ENCODE assay signal across 21 cellular contexts in genomic region chr22:23909258-23909898, GRCh38. TPM values are rescaled to one million over a fixed set of nuclear protein-coding genes. Genes with fewer than 3 reads are reported as not detected.
A peak's percentile ranks its signal among the peaks of the same experiment; 100 is the strongest.
DNase-seq lines count a peak whose midpoint lies in the region; ATAC-seq, FAIRE-seq and TF ChIP-seq lines count a peak whose summit lies in the region.
"Had no signal": no experiment of that assay in that cellular context is flagged by ENCODE, and none has a peak within 500 bp of the region (broad histone marks: within the 10 kb centered on the region; RNA-seq: fewer than 3 reads in every experiment).

No MANE protein-coding gene starts in this region.

- H3K27ac ChIP-seq in coronary artery (peak overlapping the region; percentile 20 to 27), esophagus squamous epithelium (peak overlapping the region in 2 of 4 donors; percentile 33 to 49)
- H3K27ac ChIP-seq: psoas muscle, suprapubic skin had no signal

- WGBS in esophagus squamous epithelium, 2 donors = 61 to 68% methylated on average over 6 of the region's 6 CpGs

- FAIRE-seq in urothelium cell line (lab: Jason Lieb, UNC) = peak; percentile 42
- FAIRE-seq: colon had no signal

- H3K9me3 ChIP-seq in esophagus squamous epithelium = no peaks in the 10 kb centered on the region
- H3K9me3 ChIP-seq: psoas muscle, suprapubic skin had no signal

- ATAC-seq in activated CD8-positive, alpha-beta memory T cell treated with anti-CD3 and anti-CD28 coated beads, Interleukin-2, amount 10 ng/mL, durations not matched to agents 7 days and 5 days = no peak
- ATAC-seq in HG02970 (IDR thresholded peaks at IDR 0.05; ENCODE audit: low FRiP score, unreplicated experiment) = no peak
- ATAC-seq: natural killer cell, psoas muscle, T-cell had no signal

- no peaks in the 10 kb centered on the region for H3K27me3 Mint-ChIP-seq in activated CD8-positive, alpha-beta memory T cell treated with anti-CD3 and anti-CD28 coated beads, Interleukin-2, amount 10 ng/mL, durations not matched to agents 7 days and 5 days
- H3K27me3 Mint-ChIP-seq in mesothelial cell of epicardium (ENCODE audit: low read depth) = no peaks in the 10 kb centered on the region
- H3K27me3 Mint-ChIP-seq in activated T-cell treated with anti-CD3 and anti-CD28 coated beads, Interleukin-2, amount 50 U/mL, for 24 hours = no peaks in the 10 kb centered on the region

- CTCF ChIA-PET in activated CD8-positive, alpha-beta memory T cell treated with anti-CD3 and anti-CD28 coated beads, Interleukin-2, amount 10 ng/mL, durations not matched to agents 7 days and 5 days (lab: Charles Lee) = interaction anchor here (0.6 to 6.5 kb wide), 3 partner anchors 16 to 379 kb away, joined by 3 to 37 read pairs (median 3); partner anchors contain the start of gene MIF

- H3K4me1 ChIP-seq in esophagus squamous epithelium = peaks cover 5 to 27% (median 8%) of the 10 kb centered on the region in 3 donors
- H3K4me1 ChIP-seq: psoas muscle had no signal

- no peaks in the 10 kb centered on the region for H3K36me3 ChIP-seq in esophagus squamous epithelium
- H3K36me3 ChIP-seq: suprapubic skin had no signal

- H3K27ac Mint-ChIP-seq in activated CD8-positive, alpha-beta memory T cell treated with anti-CD3 and anti-CD28 coated beads, Interleukin-2, amount 10 ng/mL, durations not matched to agents 7 days and 5 days = no peak overlapping the region
- H3K27ac Mint-ChIP-seq in mesothelial cell of epicardium = peak overlapping the region; percentile 90
- H3K27ac Mint-ChIP-seq in activated T-cell treated with anti-CD3 and anti-CD28 coated beads, Interleukin-2, amount 50 U/mL, for 24 hours = no peak overlapping the region
- H3K27ac Mint-ChIP-seq: natural killer cell, T-cell had no signal

- H3K4me3 Mint-ChIP-seq in activated CD8-positive, alpha-beta memory T cell treated with anti-CD3 and anti-CD28 coated beads, Interleukin-2, amount 10 ng/mL, durations not matched to agents 7 days and 5 days = no peak overlapping the region
- peak overlapping the region; percentile 25 for H3K4me3 Mint-ChIP-seq in mesothelial cell of epicardium
- H3K4me3 Mint-ChIP-seq in activated T-cell treated with anti-CD3 and anti-CD28 coated beads, Interleukin-2, amount 50 U/mL, for 24 hours = no peak overlapping the region
- H3K4me3 Mint-ChIP-seq: natural killer cell, T-cell had no signal

- H3K27me3 ChIP-seq in esophagus squamous epithelium = no peaks in the 10 kb centered on the region
- H3K27me3 ChIP-seq: suprapubic skin had no signal

- intact Hi-C loops in esophagus squamous epithelium (cut with DNase I) = no loop called here

- H3K4me3 ChIP-seq in coronary artery (peak overlapping the region; percentile 29), esophagus squamous epithelium (no peak overlapping the region)
- H3K4me3 ChIP-seq: psoas muscle, suprapubic skin had no signal

- no peaks in the 10 kb centered on the region for H3K9me3 Mint-ChIP-seq in activated CD8-positive, alpha-beta memory T cell treated with anti-CD3 and anti-CD28 coated beads, Interleukin-2, amount 10 ng/mL, durations not matched to agents 7 days and 5 days (ENCODE audit: low read depth)
- H3K9me3 Mint-ChIP-seq in mesothelial cell of epicardium = no peaks in the 10 kb centered on the region
- no peaks in the 10 kb centered on the region for H3K9me3 Mint-ChIP-seq in activated T-cell treated with anti-CD3 and anti-CD28 coated beads, Interleukin-2, amount 50 U/mL, for 24 hours
- H3K9me3 Mint-ChIP-seq: natural killer cell, T-cell had no signal

- no peak for TF ChIP-seq CTCF in coronary artery (IDR thresholded peaks at IDR 0.05)
- no peak for TF ChIP-seq CTCF in mesothelial cell of epicardium (IDR thresholded peaks at IDR 0.05; ENCODE audit: unreplicated experiment)
- TF ChIP-seq CTCF in esophagus squamous epithelium (IDR thresholded peaks at IDR 0.05) = no peak

- no peak for TF ChIP-seq POLR2A in esophagus squamous epithelium (IDR thresholded peaks at IDR 0.05)

- peaks cover 3% of the 10 kb centered on the region for H3K36me3 Mint-ChIP-seq in activated CD8-positive, alpha-beta memory T cell treated with anti-CD3 and anti-CD28 coated beads, Interleukin-2, amount 10 ng/mL, durations not matched to agents 7 days and 5 days
- peaks cover 4% of the 10 kb centered on the region for H3K36me3 Mint-ChIP-seq in mesothelial cell of epicardium
- H3K36me3 Mint-ChIP-seq in activated T-cell treated with anti-CD3 and anti-CD28 coated beads, Interleukin-2, amount 50 U/mL, for 24 hours (ENCODE audit: low read depth) = peaks cover 17% of the 10 kb centered on the region
- H3K36me3 Mint-ChIP-seq: natural killer cell, T-cell had no signal

- peak; percentile 12 for DNase-seq in activated CD8-positive, alpha-beta memory T cell treated with anti-CD3 and anti-CD28 coated beads, Interleukin-2, amount 10 ng/mL, durations not matched to agents 7 days and 5 days
- no peak for DNase-seq in activated CD8-positive, alpha-beta memory T cell treated with anti-CD3 and anti-CD28 coated beads, Interleukin-2, amount 50 U/mL, for 48 hours
- DNase-seq in coronary artery (ENCODE audit: low spot score) (no peak), mesothelial cell of epicardium (ENCODE audit: low spot score in 2 of 2, unreplicated experiment in 2 of 2) (no peak), urothelium cell line (ENCODE audit: low spot score) (no peak), esophagus squamous epithelium (lab: John Stamatoyannopoulos, UW) (no peak)
- no peak for DNase-seq in activated T-cell treated with anti-CD3 and anti-CD28 coated beads, Interleukin-2, amount 50 U/mL, for 24 hours
- DNase-seq: activated CD4-positive, alpha-beta T cell treated with anti-CD3 and anti-CD28 coated beads, Interleukin-2, amount 50 U/mL, for 1 hour; activated naive CD4-positive, alpha-beta T cell treated with Interleukin-2 at 50 U/mL for 16 hours; aorta; DMS 273 treated with DMSO at 0.1 percent for 48 hours; MV-4-11; natural killer cell; NCI-H1930; NCI-H510A; psoas muscle; Right ventricle myocardium superior; T-cell had no signal

- peaks cover 18% of the 10 kb centered on the region for H3K4me1 Mint-ChIP-seq in activated CD8-positive, alpha-beta memory T cell treated with anti-CD3 and anti-CD28 coated beads, Interleukin-2, amount 10 ng/mL, durations not matched to agents 7 days and 5 days
- H3K4me1 Mint-ChIP-seq in mesothelial cell of epicardium = peaks cover 37% of the 10 kb centered on the region
- H3K4me1 Mint-ChIP-seq in activated T-cell treated with anti-CD3 and anti-CD28 coated beads, Interleukin-2, amount 50 U/mL, for 24 hours (ENCODE audit: low read depth) = peaks cover 20% of the 10 kb centered on the region

RNA-seq across cellular contexts. Expression of gene MIF, which starts 15.2 kb away (rescaled TPM):
- total RNA-seq in activated CD8-positive, alpha-beta memory T cell treated with anti-CD3 and anti-CD28 coated beads, Interleukin-2, amount 10 ng/mL, durations not matched to agents 7 days and 5 days = 100 to 1,000 TPM; 730 to 765 TPM
- 916 to 949 TPM (median 925 TPM) in 3 replicates for total RNA-seq in mesothelial cell of epicardium
- total RNA-seq in esophagus squamous epithelium = 100 to 1,000 TPM; 410 to 807 (median 448) TPM

RNA-seq across cellular contexts. Expression of gene GSTT2B, which starts 51.6 kb away (rescaled TPM):
- not detected for total RNA-seq in activated CD8-positive, alpha-beta memory T cell treated with anti-CD3 and anti-CD28 coated beads, Interleukin-2, amount 10 ng/mL, durations not matched to agents 7 days and 5 days
- 3.6 to 3.7 TPM (median 3.7 TPM) in 3 replicates for total RNA-seq in mesothelial cell of epicardium
- total RNA-seq in esophagus squamous epithelium = 1 to 10 TPM in 2 of 4 donors, not detected in 2; 3.1 to 9.9 TPM
- total RNA-seq: natural killer cell, T-cell had no signal

RNA-seq across cellular contexts. Expression of gene SLC2A11, which starts 51.7 kb away (rescaled TPM):
- total RNA-seq in activated CD8-positive, alpha-beta memory T cell treated with anti-CD3 and anti-CD28 coated beads, Interleukin-2, amount 10 ng/mL, durations not matched to agents 7 days and 5 days = 10 to 100 TPM in 1 of 2 experiments, 1 to 10 TPM in 1; 8.1 to 10.7 TPM
- total RNA-seq in mesothelial cell of epicardium (98.7 to 112 TPM (median 99.0 TPM) in 3 replicates), esophagus squamous epithelium (1 to 10 TPM in 3 of 4 donors, under 1 TPM in 1; 0.57 to 4.4 (median 2.9) TPM)

RNA-seq across cellular contexts. Expression of gene DDTL, which starts 57.3 kb away (rescaled TPM):
- not detected for total RNA-seq in activated CD8-positive, alpha-beta memory T cell treated with anti-CD3 and anti-CD28 coated beads, Interleukin-2, amount 10 ng/mL, durations not matched to agents 7 days and 5 days
- total RNA-seq in mesothelial cell of epicardium = not detected in 3 replicates
- total RNA-seq in esophagus squamous epithelium = 1 to 10 TPM in 1 of 4 donors, not detected in 3; 1.9 TPM
